ENCODE assay signal across 21 cellular contexts in genomic region chr5:133849116-133849515, GRCh38.
"Had no signal": no experiment of that assay in that cellular context is flagged by ENCODE, and none has a peak within 500 bp of the region (broad histone marks: within the 10 kb centered on the region; RNA-seq: fewer than 3 reads in every experiment).

No MANE protein-coding gene starts in this region.

- H3K4me3 ChIP-seq: cardiac muscle cell, sigmoid colon, smooth muscle cell, upper lobe of left lung had no signal

- H3K27me3 ChIP-seq: cardiac muscle cell, sigmoid colon, upper lobe of left lung had no signal

- ATAC-seq: left lobe of liver, T-helper 17 cell had no signal

- H3K9me3 ChIP-seq: sigmoid colon, upper lobe of left lung had no signal

- H3K36me3 ChIP-seq: cardiac muscle cell, sigmoid colon, upper lobe of left lung had no signal

- H3K27ac ChIP-seq: cardiac muscle cell, sigmoid colon, upper lobe of left lung had no signal

- H3K4me1 ChIP-seq: sigmoid colon had no signal

- DNase-seq: activated CD4-positive, alpha-beta memory T cell treated with anti-CD3 and anti-CD28 coated beads, Interleukin-2, amount 10 ng/mL, durations not matched to agents 7 days and 5 days; activated CD4-positive, alpha-beta T cell treated with anti-CD3 and anti-CD28 coated beads, Interleukin-2, amount 10 ng/mL, durations not matched to agents 24 days and 14 days; activated gamma-delta T cell; activated naive CD4-positive, alpha-beta T cell treated with anti-CD3 and anti-CD28 coated beads, Interleukin-2, amount 50 U/mL, for 16 hours; activated naive CD8-positive, alpha-beta T cell treated with anti-CD3 and anti-CD28 coated beads, Interleukin-2, amount 50 U/mL, for 24 hours; activated T-cell treated with anti-CD3 and anti-CD28 coated beads, Interleukin-2, amount 50 U/mL, for 24 hours; effector CD8-positive, alpha-beta T cell; erythroblast; foreskin fibroblast; kidney; natural killer cell; retina; sigmoid colon; stimulated activated CD4-positive, alpha-beta T cell treated with anti-CD3 and anti-CD28 coated beads, Interleukin-15, amount 100 ng/mL, for 24 hours; stimulated activated naive CD4-positive, alpha-beta T cell; SW 1271; T-helper 17 cell; upper lobe of left lung had no signal
